8 cellular contexts compared by ENCODE assay signal in genomic region chr9:114098660-114099522, GRCh38. TPM values are rescaled to one million over a fixed set of nuclear protein-coding genes. Genes with fewer than 3 reads are reported as not detected.
DNase-seq lines count a peak whose midpoint lies in the region; ATAC-seq and TF ChIP-seq lines count a peak whose summit lies in the region.

TSS of gene KIF12 (minus strand) at chr9:114099292. CDS start at chr9:114099276, 16 bp downstream.

- H3K9me3 Mint-ChIP-seq in activated CD8-positive, alpha-beta memory T cell treated with anti-CD3 and anti-CD28 coated beads, Interleukin-2, amount 10 ng/mL, durations not matched to agents 7 days and 5 days (ENCODE audit: low read depth) = peaks cover 3% of the 10 kb centered on the region
- peaks cover 6% of the 10 kb centered on the region for H3K9me3 Mint-ChIP-seq in activated B cell treated with CpG ODN at 0.5 μM for 24 hours

- no peaks in the 10 kb centered on the region for H3K4me1 Mint-ChIP-seq in activated CD8-positive, alpha-beta memory T cell treated with anti-CD3 and anti-CD28 coated beads, Interleukin-2, amount 10 ng/mL, durations not matched to agents 7 days and 5 days
- H3K4me1 Mint-ChIP-seq in activated B cell treated with CpG ODN at 0.5 μM for 24 hours = peaks cover 8% of the 10 kb centered on the region

- H3K4me3 Mint-ChIP-seq in activated CD8-positive, alpha-beta memory T cell treated with anti-CD3 and anti-CD28 coated beads, Interleukin-2, amount 10 ng/mL, durations not matched to agents 7 days and 5 days = no peak within 1 kb of the TSS
- H3K4me3 Mint-ChIP-seq in activated B cell treated with CpG ODN at 0.5 μM for 24 hours = no peak within 1 kb of the TSS

- DNase-seq in activated CD8-positive, alpha-beta memory T cell treated with anti-CD3 and anti-CD28 coated beads, Interleukin-2, amount 10 ng/mL, durations not matched to agents 7 days and 5 days = peak; percentile 44
- DNase-seq in activated CD8-positive, alpha-beta memory T cell treated with anti-CD3 and anti-CD28 coated beads for 24 hours = no peak
- DNase-seq in activated B cell treated with CpG ODN at 0.5 μM for 24 hours (no peak), Right ventricle myocardium superior (no peak), posterior vena cava (ENCODE audit: low spot score) (peak; percentile 75), dedifferentiated amniotic fluid mesenchymal stem cell (ENCODE audit: extremely low spot score) (no peak)

- no peak for TF ChIP-seq CTCF in activated B cell treated with CpG ODN at 0.5 μM for 24 hours (IDR thresholded peaks at IDR 0.05)

- H3K27me3 Mint-ChIP-seq in activated CD8-positive, alpha-beta memory T cell treated with anti-CD3 and anti-CD28 coated beads, Interleukin-2, amount 10 ng/mL, durations not matched to agents 7 days and 5 days = peaks cover 35% of the 10 kb centered on the region
- H3K27me3 Mint-ChIP-seq in activated B cell treated with CpG ODN at 0.5 μM for 24 hours = peaks cover 35% of the 10 kb centered on the region

- POLR2A ChIA-PET in activated B cell treated with CpG ODN at 0.5 μM for 24 hours (lab: Charles Lee) = no interaction called here

- intact Hi-C loops in activated B cell treated with CpG ODN at 0.5 μM for 24 hours (cut with micrococcal nuclease) (no loop called here), Right ventricle myocardium superior (cut with DNase I) (no loop called here), posterior vena cava (cut with DNase I) (no loop called here)

- peak; percentile 60 for ATAC-seq in activated CD8-positive, alpha-beta memory T cell treated with anti-CD3 and anti-CD28 coated beads, Interleukin-2, amount 10 ng/mL, durations not matched to agents 7 days and 5 days
- ATAC-seq in activated B cell treated with CpG ODN at 0.5 μM for 24 hours (ENCODE audit: low read depth) (peak; percentile 61), Right ventricle myocardium superior (ENCODE audit: poor library complexity) (peak; percentile 80), HG02763 (IDR thresholded peaks at IDR 0.05; ENCODE audit: unreplicated experiment) (no peak), HG03025 (IDR thresholded peaks at IDR 0.05; ENCODE audit: low FRiP score, unreplicated experiment) (no peak)

- CTCF ChIA-PET in activated CD8-positive, alpha-beta memory T cell treated with anti-CD3 and anti-CD28 coated beads, Interleukin-2, amount 10 ng/mL, durations not matched to agents 7 days and 5 days (lab: Charles Lee) = interaction anchor here (1.1 kb wide), 2 partner anchors 9 to 16 kb away, joined by 3 to 4 read pairs; no protein-coding TSS in a partner anchor
- CTCF ChIA-PET in activated B cell treated with CpG ODN at 0.5 μM for 24 hours (lab: Charles Lee) = interaction anchor here (1.4 kb wide), 1 partner anchor 16 kb away, joined by 3 read pairs; no protein-coding TSS in a partner anchor

- H3K36me3 Mint-ChIP-seq in activated CD8-positive, alpha-beta memory T cell treated with anti-CD3 and anti-CD28 coated beads, Interleukin-2, amount 10 ng/mL, durations not matched to agents 7 days and 5 days = no peaks in the 10 kb centered on the region
- H3K36me3 Mint-ChIP-seq in activated B cell treated with CpG ODN at 0.5 μM for 24 hours (ENCODE audit: low read depth) = no peaks in the 10 kb centered on the region

- H3K27ac Mint-ChIP-seq in activated CD8-positive, alpha-beta memory T cell treated with anti-CD3 and anti-CD28 coated beads, Interleukin-2, amount 10 ng/mL, durations not matched to agents 7 days and 5 days = no peak within 1 kb of the TSS
- H3K27ac Mint-ChIP-seq in activated B cell treated with CpG ODN at 0.5 μM for 24 hours = no peak within 1 kb of the TSS

RNA-seq across cellular contexts. Expression of gene KIF12, which starts in this region (rescaled TPM):
- not detected for total RNA-seq in activated CD8-positive, alpha-beta memory T cell treated with anti-CD3 and anti-CD28 coated beads, Interleukin-2, amount 10 ng/mL, durations not matched to agents 7 days and 5 days
- total RNA-seq in activated B cell treated with CpG ODN at 0.5 μM for 24 hours = not detected in 2 replicates
- total RNA-seq in Right ventricle myocardium superior = not detected
- not detected for total RNA-seq in posterior vena cava

Comparison
In these comparisons a context has a peak if more than half of its experiments do, and no peak if none do; other contexts are left out.
1. Peak in DNase-seq and ATAC-seq in activated CD8-positive, alpha-beta memory T cell treated with anti-CD3 and anti-CD28 coated beads, Interleukin-2, amount 10 ng/mL, durations not matched to agents 7 days and 5 days; RNA of the gene not detected or under 1 TPM.
2. Peak in ATAC-seq in activated B cell treated with CpG ODN at 0.5 μM for 24 hours; RNA of the gene not detected or under 1 TPM.
3. Peak in ATAC-seq in Right ventricle myocardium superior; RNA of the gene not detected or under 1 TPM.
4. Peak in DNase-seq in posterior vena cava; RNA of the gene not detected or under 1 TPM.